10 cellular contexts compared by ENCODE assay signal in the genomic region with DNA sequence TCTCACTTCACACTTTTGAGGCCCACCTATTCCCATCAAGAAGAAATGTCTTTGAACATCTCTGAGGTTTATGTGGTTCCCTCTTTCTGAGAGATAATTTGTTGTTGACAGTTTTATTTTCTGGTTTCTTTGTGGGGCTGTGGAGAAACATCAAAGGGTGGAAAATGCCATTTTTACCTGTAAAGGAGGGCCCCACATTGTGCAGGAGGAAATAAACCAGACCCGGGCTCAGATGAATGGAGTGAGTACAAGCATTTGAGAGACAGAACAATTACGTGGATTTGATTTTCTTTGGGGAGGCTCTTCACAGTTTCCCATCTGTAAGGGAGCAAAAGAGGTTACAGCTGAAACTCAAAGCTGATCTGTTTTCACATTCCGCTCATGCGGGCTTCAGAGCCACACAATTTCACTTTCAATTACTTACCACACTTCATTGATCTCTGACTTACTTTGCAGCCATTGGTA. TPM values are rescaled to one million over a fixed set of nuclear protein-coding genes. Genes with fewer than 3 reads are reported as not detected.
DNase-seq lines count a peak whose midpoint lies in the region; ATAC-seq, FAIRE-seq and TF ChIP-seq lines count a peak whose summit lies in the region.
"Had no signal": no experiment of that assay in that cellular context is flagged by ENCODE, and none has a peak within 500 bp of the region (broad histone marks: within the 10 kb centered on the region; RNA-seq: fewer than 3 reads in every experiment).

No MANE protein-coding gene starts in this region.

- no peak overlapping the region for H3K9ac ChIP-seq in colonic mucosa (ENCODE audit: low read depth in 2 of 2, low read length in 2 of 2)

- no peak overlapping the region for H3K27ac ChIP-seq in colonic mucosa
- peak overlapping the region in 1 of 59 donors; percentile 30 for H3K27ac ChIP-seq in dorsolateral prefrontal cortex

- H3K36me3 ChIP-seq in colonic mucosa (no peaks in the 10 kb centered on the region), HAP-1 (replicated peaks) (peaks cover 3% of the 10 kb centered on the region; the same call in 1 of the 2 replicates)

- no peak overlapping the region for H3K27ac Mint-ChIP-seq in progenitor cell of endocrine pancreas

- intact Hi-C loops in colonic mucosa (cut with DNase I): no loop called here
- intact Hi-C loops in dorsolateral prefrontal cortex (cut with DNase I): no loop called here

- no peaks in the 10 kb centered on the region for H3K9me3 ChIP-seq in colonic mucosa
- peaks cover 4% of the 10 kb centered on the region; the same call in 1 of the 2 replicates for H3K9me3 ChIP-seq in HAP-1

- peaks cover 1% of the 10 kb centered on the region for H3K4me1 Mint-ChIP-seq in progenitor cell of endocrine pancreas (ENCODE audit: low read depth)

- in situ Hi-C loops in HAP-1 (cut with MboI; ENCODE audit: low sequenced_read_pairs): no loop called here

- H3K4me3 Mint-ChIP-seq in progenitor cell of endocrine pancreas (ENCODE audit: low read depth): no peak overlapping the region

- DNase-seq in GM12891 (ENCODE audit: insufficient read length, low spot score) (no peak), progenitor cell of endocrine pancreas (ENCODE audit: low spot score, unreplicated experiment) (no peak), colonic mucosa (no peak), HAP-1 (ENCODE audit: low spot score in 2 of 2) (no peak), dorsolateral prefrontal cortex (no peak)
- peak; percentile 7 for DNase-seq in activated naive CD8-positive, alpha-beta T cell treated with anti-CD3 and anti-CD28 coated beads, Interleukin-2, amount 50 U/mL, for 16 hours (ENCODE audit: low read depth, low spot score)
- DNase-seq: activated CD4-positive, alpha-beta T cell treated with anti-CD3 and anti-CD28 coated beads, Interleukin-2, amount 50 U/mL, for 48 hours; NCI-H1417 had no signal

- H3K4me3 ChIP-seq in colonic mucosa (no peak overlapping the region), HAP-1 (no peak overlapping the region), dorsolateral prefrontal cortex (no peak overlapping the region)

- peaks cover under 1% of the 10 kb centered on the region for H3K9me3 Mint-ChIP-seq in progenitor cell of endocrine pancreas (ENCODE audit: low read depth)

- H3K27me3 ChIP-seq in colonic mucosa (no peaks in the 10 kb centered on the region), HAP-1 (ENCODE audit: low read depth) (no peaks in the 10 kb centered on the region), dorsolateral prefrontal cortex (no peaks in the 10 kb centered on the region)

- peaks cover 4% of the 10 kb centered on the region for H3K36me3 Mint-ChIP-seq in progenitor cell of endocrine pancreas (ENCODE audit: insufficient read depth)

- TF ChIP-seq CTCF in progenitor cell of endocrine pancreas (IDR thresholded peaks at IDR 0.05; ENCODE audit: unreplicated experiment): no peak
- TF ChIP-seq CTCF in colonic mucosa (IDR thresholded peaks at IDR 0.05): no peak
- no peak for TF ChIP-seq CTCF in dorsolateral prefrontal cortex (IDR thresholded peaks at IDR 0.05 in 54 of 56, conservative IDR thresholded peaks at IDR 0.05 in 2 of 56; ENCODE audit: low read depth in 1 of 56, partially characterized antibody in 56 of 56)

- no peak for TF ChIP-seq POLR2A in GM12891 (IDR thresholded peaks at IDR 0.05; ENCODE audit: low read depth, low read length)

- peaks cover 5% of the 10 kb centered on the region for H3K27me3 Mint-ChIP-seq in progenitor cell of endocrine pancreas

- ATAC-seq in GM19372 (IDR thresholded peaks at IDR 0.05; ENCODE audit: low read depth, unreplicated experiment) (peak; percentile 76), HG03095 (IDR thresholded peaks at IDR 0.05; ENCODE audit: unreplicated experiment) (peak; percentile 73)

- FAIRE-seq in GM12891 (lab: Jason Lieb, UNC): peak; percentile 13

- H3K4me1 ChIP-seq in colonic mucosa (no peaks in the 10 kb centered on the region), HAP-1 (peaks cover 4% of the 10 kb centered on the region; the same call in 1 of the 2 replicates)

TF ChIP-seq in GM12891, 5 proteins besides CTCF, POLR2A, EP300 and RAD21:
- TF ChIP-seq POLR2AphosphoS5 (IDR thresholded peaks at IDR 0.05; ENCODE audit: low read depth, low read length) (no peak), TAF1 (IDR thresholded peaks at IDR 0.05; ENCODE audit: low read depth, low read length) (no peak), SPI1 (IDR thresholded peaks at IDR 0.05; ENCODE audit: low read depth, low read length) (no peak)

RNA-seq across cellular contexts. Expression of a gene that starts 29.8 kb away (rescaled TPM):
- polyA plus RNA-seq in GM12891 (2012; ENCODE audit: low read depth, missing spikeins): 4.0 TPM
- total RNA-seq in progenitor cell of endocrine pancreas: 6.1 and 7.0 TPM in 2 replicates
- total RNA-seq in colonic mucosa: 1 to 10 TPM; 5.9 to 9.6 TPM
- total RNA-seq in dorsolateral prefrontal cortex: 10 to 100 TPM in 9 of 120 experiments, 1 to 10 TPM in 111; 2.7 to 14.6 (median 6.1) TPM

RNA-seq across cellular contexts. Expression of a gene that starts 39.5 kb away (rescaled TPM):
- 0.73 TPM for polyA plus RNA-seq in GM12891 (2012; ENCODE audit: low read depth, missing spikeins)
- total RNA-seq in progenitor cell of endocrine pancreas (9.6 and 9.8 TPM in 2 replicates), colonic mucosa (10 to 100 TPM; 12.8 to 18.9 TPM), dorsolateral prefrontal cortex (10 to 100 TPM in 109 of 120 experiments, 1 to 10 TPM in 11; 7.2 to 31.4 (median 14.2) TPM)

RNA-seq across cellular contexts. Expression of a gene that starts 45.2 kb away (rescaled TPM):
- 0.27 TPM for polyA plus RNA-seq in GM12891 (2012; ENCODE audit: low read depth, missing spikeins)
- total RNA-seq in progenitor cell of endocrine pancreas (0.24 and 0.29 TPM in 2 replicates), colonic mucosa (under 1 TPM in 1 of 2 donors, not detected in 1; 0.11 TPM), dorsolateral prefrontal cortex (1 to 10 TPM in 35 of 120 experiments, under 1 TPM in 85; 0.20 to 3.7 (median 0.77) TPM)

RNA-seq across cellular contexts. Expression of a gene that starts 53.8 kb away (rescaled TPM):
- polyA plus RNA-seq in GM12891 (2012; ENCODE audit: low read depth, missing spikeins): 133 TPM
- total RNA-seq in progenitor cell of endocrine pancreas: 107 and 127 TPM in 2 replicates
- total RNA-seq in colonic mucosa: 10 to 100 TPM; 89.9 to 98.0 TPM
- 100 to 1,000 TPM in 27 of 120 experiments, 10 to 100 TPM in 93; 45.5 to 124 (median 88.3) TPM for total RNA-seq in dorsolateral prefrontal cortex
